9 cellular contexts compared by ENCODE assay signal in genomic region chr12:48980953-48981756, GRCh38. TPM values are rescaled to one million over a fixed set of nuclear protein-coding genes. Genes with fewer than 3 reads are reported as not detected.
DNase-seq lines count a peak whose midpoint lies in the region; ATAC-seq, FAIRE-seq and TF ChIP-seq lines count a peak whose summit lies in the region.
"Had no signal": no experiment of that assay in that cellular context is flagged by ENCODE, and none has a peak within 500 bp of the region (broad histone marks: within the 10 kb centered on the region; RNA-seq: fewer than 3 reads in every experiment).

No MANE protein-coding gene starts in this region.

- peaks cover 82% of the 10 kb centered on the region for H3K27me3 Mint-ChIP-seq in astrocyte (ENCODE audit: low read depth, unreplicated experiment)

- in situ Hi-C loops in HepG2 (cut with HindIII; ENCODE audit: extremely low pct_ligation_motif_present, low pct_unique_long_range_greater_than_20kb), result no loop called here

- peak overlapping the region; percentile 36 for H3K27ac Mint-ChIP-seq in astrocyte (ENCODE audit: unreplicated experiment)

- H3K9ac ChIP-seq in astrocyte (ENCODE audit: low read length) (no peak overlapping the region), HepG2 (ENCODE audit: insufficient read depth, low read depth, low read length) (no peak overlapping the region)

- TF ChIP-seq POLR2A in HepG2 (IDR thresholded peaks at IDR 0.05; ENCODE audit: insufficient read depth in 1 of 2, low read depth in 2 of 2, low read length in 2 of 2), result no peak
- TF ChIP-seq POLR2A in testis (IDR thresholded peaks at IDR 0.05), result no peak

- H3K27ac ChIP-seq in astrocyte (ENCODE audit: low read depth, low read length) (no peak overlapping the region), HepG2 (ENCODE audit: extremely low read length, insufficient read depth, low read length) (no peak overlapping the region), testis (no peak overlapping the region)

- POLR2A ChIA-PET in HepG2 (lab: Yijun Ruan, JAX), result interaction anchor here (1.3 kb wide), 1 partner anchor 17 kb away, joined by 3 read pairs; no protein-coding TSS in a partner anchor

- H3K4me1 ChIP-seq in astrocyte (ENCODE audit: insufficient read depth, low read length), result peaks cover 35% of the 10 kb centered on the region
- peaks cover 44% of the 10 kb centered on the region for H3K4me1 ChIP-seq in HepG2 (ENCODE audit: insufficient read depth, low read length)
- peaks cover 27% of the 10 kb centered on the region for H3K4me1 ChIP-seq in testis

- TF ChIP-seq CTCF in astrocyte (IDR thresholded peaks at IDR 0.05; ENCODE audit: insufficient read depth, low read depth, low read length) (no peak), HepG2 (CRISPR knock-in tag; IDR thresholded peaks at IDR 0.05) (peak; percentile 2; the same call in 1 of the 2 replicates), testis (IDR thresholded peaks at IDR 0.05) (no peak)

- H3K4me3 ChIP-seq in astrocyte (ENCODE audit: insufficient read depth, low read depth, low read length) (no peak overlapping the region), HepG2 (replicated peaks in 1 of 3; ENCODE audit: insufficient read depth in 1 of 3, low read depth in 2 of 3, low read length in 3 of 3) (peak overlapping the region; percentile 34 to 69 (median 51); a peak in 4 of 6 replicates), testis (peak overlapping the region; percentile 15 to 30)

- H3K4me2 ChIP-seq in astrocyte (ENCODE audit: low read length), result peak overlapping the region; percentile 50
- H3K4me2 ChIP-seq in HepG2 (ENCODE audit: low read depth, low read length), result peak overlapping the region; percentile 70

- H3K9me3 ChIP-seq in astrocyte (ENCODE audit: insufficient read depth, low read depth, low read length) (peaks cover 7% of the 10 kb centered on the region), HepG2 (ENCODE audit: low read length) (no peaks in the 10 kb centered on the region), testis (no peaks in the 10 kb centered on the region)

- H3K27me3 ChIP-seq in astrocyte (ENCODE audit: insufficient read depth, low read length) (peaks cover 92% of the 10 kb centered on the region), HepG2 (ENCODE audit: control insufficient read depth in 1 of 2, insufficient read depth in 2 of 2, low read length in 2 of 2) (peaks cover 32 to 81% of the 10 kb centered on the region in 2 experiments), testis (no peaks in the 10 kb centered on the region)

- no peaks in the 10 kb centered on the region for H3K36me3 Mint-ChIP-seq in astrocyte (ENCODE audit: low read depth, unreplicated experiment)

- peaks cover 14% of the 10 kb centered on the region for H3K9me3 Mint-ChIP-seq in astrocyte (ENCODE audit: unreplicated experiment)

- H3K36me3 ChIP-seq in astrocyte (ENCODE audit: insufficient read depth, low read length) (no peaks in the 10 kb centered on the region), HepG2 (replicated peaks in 1 of 2; ENCODE audit: control insufficient read depth in 1 of 2, insufficient read depth in 2 of 2, low read length in 2 of 2) (no peaks in the 10 kb centered on the region), testis (ENCODE audit: low read depth, missing control alignments) (no peaks in the 10 kb centered on the region)

- TF ChIP-seq RAD21 in HepG2 (CRISPR knock-in tag; IDR thresholded peaks at IDR 0.05), result no peak

- ATAC-seq in HepG2 (peak; percentile 62), HG03139 (IDR thresholded peaks at IDR 0.05; ENCODE audit: unreplicated experiment) (no peak)

- peaks cover 2% of the 10 kb centered on the region for H3K4me1 Mint-ChIP-seq in astrocyte (ENCODE audit: low read depth, unreplicated experiment)

- intact Hi-C loops in HepG2 (cut with micrococcal nuclease; ENCODE audit: unreplicated experiment) (no loop called here), testis (cut with DNase I; ENCODE audit: low total_unique reads) (no loop called here)

- H3K79me2 ChIP-seq in astrocyte (ENCODE audit: insufficient read depth, low read length) (no peaks in the 10 kb centered on the region), HepG2 (ENCODE audit: insufficient read depth, low read length) (no peaks in the 10 kb centered on the region)

- CTCF ChIA-PET in HepG2 (lab: Yijun Ruan, JAX; ENCODE audit: low intra/inter-chr PET ratio, low total read pairs), result interaction anchor here (1.2 kb wide), 2 partner anchors 14 to 15 kb away, joined by 3 to 4 read pairs; no protein-coding TSS in a partner anchor

- H4K20me1 ChIP-seq in astrocyte (ENCODE audit: insufficient read depth, low read length) (peaks cover 39% of the 10 kb centered on the region), HepG2 (ENCODE audit: insufficient read depth, low read length) (no peaks in the 10 kb centered on the region)

- DNase-seq in CD1c-positive myeloid dendritic cell (ENCODE audit: extremely low spot score) (peak; percentile 80), NCI-H69 (lab: John Stamatoyannopoulos, UW) (peak; percentile 64), astrocyte (ENCODE audit: low read depth) (no peak), HepG2 (ENCODE audit: low spot score) (no peak), testis (no peak), NCI-H446 (lab: John Stamatoyannopoulos, UW) (no peak), RCC 7860 (ENCODE audit: low spot score) (no peak)

- BruUV-seq in HepG2 (replicated peaks; lab: Mats Ljungman, UMichigan), result no TSS peak

- H3K4me3 Mint-ChIP-seq in astrocyte (ENCODE audit: unreplicated experiment), result no peak overlapping the region

- WGBS in HepG2 (ENCODE audit: low lambda C conversion rate), result 34% methylated on average over 22 of the region's 91 CpGs
- WGBS in testis, 2 donors, result 0 to 4% methylated on average over 44 to 91 of the region's 91 CpGs

- FAIRE-seq in astrocyte (lab: Jason Lieb, UNC), result no peak
- FAIRE-seq in HepG2 (lab: Jason Lieb, UNC), result no peak
- FAIRE-seq in RCC 7860 (lab: Jason Lieb, UNC), result no peak

- peak overlapping the region; percentile 68 for H2AFZ ChIP-seq in astrocyte (ENCODE audit: low read depth, low read length)
- no peak overlapping the region for H2AFZ ChIP-seq in HepG2 (ENCODE audit: low read length)

- no peak for TF ChIP-seq EP300 in HepG2 (IDR thresholded peaks at IDR 0.05; ENCODE audit: low read depth in 2 of 2, low read length in 2 of 2)
- TF ChIP-seq EP300 in HepG2 (CRISPR knock-in tag; IDR thresholded peaks at IDR 0.05; ENCODE audit: borderline replicate concordance), result no peak

RNA-seq across cellular contexts. Expression of gene WNT1, which starts 3.0 kb away (rescaled TPM):
- not detected in 2 replicates for total RNA-seq in astrocyte
- total RNA-seq in HepG2 (2016; rRNA removed; fragmentation: Illumina TruSeq; extraction: Trizol), result not detected in 2 replicates
- not detected in 2 replicates for total RNA-seq in HepG2 (2016; cell fraction: cytosol; rRNA removed; fragmentation: Illumina TruSeq; extraction: Trizol; ENCODE audit: low read depth)
- not detected in 2 replicates for total RNA-seq in HepG2 (2016; cell fraction: insoluble cytoplasmic fraction; rRNA removed; fragmentation: Illumina TruSeq; extraction: Trizol)
- total RNA-seq in HepG2 (2016; cell fraction: membrane; rRNA removed; fragmentation: Illumina TruSeq; extraction: Trizol), result not detected in 2 replicates
- total RNA-seq in HepG2 (2016; cell fraction: nucleus; rRNA removed; fragmentation: Illumina TruSeq; extraction: Trizol), result not detected in 2 replicates
- not detected in 2 replicates for polyA plus RNA-seq in HepG2 (2011; rRNA removed)
- polyA plus RNA-seq in HepG2 (2011; cell fraction: cytosol; rRNA removed), result not detected in 2 replicates
- polyA plus RNA-seq in HepG2 (2011; cell fraction: nucleus; rRNA removed), result not detected in 2 replicates
- not detected in 2 replicates for polyA plus RNA-seq in HepG2 (2012)
- polyA plus RNA-seq in HepG2 (2016; cell fraction: cytosol; fragmentation: Illumina TruSeq; extraction: Trizol; ENCODE audit: low read depth), result not detected in 2 replicates
- not detected in 2 replicates for polyA plus RNA-seq in HepG2 (2016; cell fraction: insoluble cytoplasmic fraction; fragmentation: Illumina TruSeq; extraction: Trizol; ENCODE audit: low read depth)
- polyA plus RNA-seq in HepG2 (2016; cell fraction: membrane; fragmentation: Illumina TruSeq; extraction: Trizol; ENCODE audit: low read depth), result not detected in 2 replicates
- not detected in 2 replicates for polyA plus RNA-seq in HepG2 (2016; cell fraction: nucleus; fragmentation: Illumina TruSeq; extraction: Trizol; ENCODE audit: insufficient read depth, low read depth)
- not detected in 2 replicates for polyA minus RNA-seq in HepG2 (2011; rRNA and poly(A)+ RNA removed; ENCODE audit: low replicate concordance)
- not detected in 2 replicates for polyA minus RNA-seq in HepG2 (2011; cell fraction: cytosol; rRNA and poly(A)+ RNA removed)
- not detected in 2 replicates for polyA minus RNA-seq in HepG2 (2011; cell fraction: nucleus; rRNA and poly(A)+ RNA removed)
- total RNA-seq in testis, result 1 to 10 TPM; 1.2 to 1.4 TPM
- 0.62 TPM for polyA plus RNA-seq in testis (ENCODE audit: insufficient read depth, low read depth, low replicate concordance)
- total RNA-seq: dermis microvascular lymphatic vessel endothelial cell had no signal

RNA-seq across cellular contexts. Expression of gene WNT10B, which starts 9.6 kb away (rescaled TPM):
- total RNA-seq in astrocyte (0.79 and 1.1 TPM in 2 replicates), HepG2 (2016; rRNA removed; fragmentation: Illumina TruSeq; extraction: Trizol) (0.09 TPM in 1 of 2 replicates, not detected in the other), testis (1 to 10 TPM; 1.1 to 3.1 TPM)
- not detected in 2 replicates for total RNA-seq in HepG2 (2016; cell fraction: cytosol; rRNA removed; fragmentation: Illumina TruSeq; extraction: Trizol; ENCODE audit: low read depth)
- not detected in 2 replicates for total RNA-seq in HepG2 (2016; cell fraction: insoluble cytoplasmic fraction; rRNA removed; fragmentation: Illumina TruSeq; extraction: Trizol)
- 0.14 TPM in 1 of 2 replicates, not detected in the other for total RNA-seq in HepG2 (2016; cell fraction: membrane; rRNA removed; fragmentation: Illumina TruSeq; extraction: Trizol)
- not detected in 2 replicates for total RNA-seq in HepG2 (2016; cell fraction: nucleus; rRNA removed; fragmentation: Illumina TruSeq; extraction: Trizol)
- polyA plus RNA-seq in HepG2 (2011; rRNA removed) (0.05 and 0.12 TPM in 2 replicates), testis (ENCODE audit: insufficient read depth, low read depth, low replicate concordance) (1.8 TPM)
- polyA plus RNA-seq in HepG2 (2011; cell fraction: cytosol; rRNA removed), result 0.04 and 0.08 TPM in 2 replicates
- 0.48 and 0.64 TPM in 2 replicates for polyA plus RNA-seq in HepG2 (2011; cell fraction: nucleus; rRNA removed)
- not detected in 2 replicates for polyA plus RNA-seq in HepG2 (2012)
- not detected in 2 replicates for polyA plus RNA-seq in HepG2 (2016; cell fraction: cytosol; fragmentation: Illumina TruSeq; extraction: Trizol; ENCODE audit: low read depth)
- not detected in 2 replicates for polyA plus RNA-seq in HepG2 (2016; cell fraction: insoluble cytoplasmic fraction; fragmentation: Illumina TruSeq; extraction: Trizol; ENCODE audit: low read depth)
- not detected in 2 replicates for polyA plus RNA-seq in HepG2 (2016; cell fraction: membrane; fragmentation: Illumina TruSeq; extraction: Trizol; ENCODE audit: low read depth)
- polyA plus RNA-seq in HepG2 (2016; cell fraction: nucleus; fragmentation: Illumina TruSeq; extraction: Trizol; ENCODE audit: insufficient read depth, low read depth), result 0.21 and 0.33 TPM in 2 replicates
- polyA minus RNA-seq in HepG2 (2011; rRNA and poly(A)+ RNA removed; ENCODE audit: low replicate concordance), result 0.18 and 1.6 TPM in 2 replicates
- polyA minus RNA-seq in HepG2 (2011; cell fraction: cytosol; rRNA and poly(A)+ RNA removed), result 1.8 TPM in 1 of 2 replicates, not detected in the other
- not detected in 2 replicates for polyA minus RNA-seq in HepG2 (2011; cell fraction: nucleus; rRNA and poly(A)+ RNA removed)

RNA-seq across cellular contexts. Expression of gene DDN, which starts 18.0 kb away (rescaled TPM):
- total RNA-seq in astrocyte (0.50 and 0.55 TPM in 2 replicates), HepG2 (2016; rRNA removed; fragmentation: Illumina TruSeq; extraction: Trizol) (0.51 and 0.53 TPM in 2 replicates), testis (under 1 TPM; 0.31 to 0.55 TPM)
- 0.20 TPM in 1 of 2 replicates, not detected in the other for total RNA-seq in HepG2 (2016; cell fraction: cytosol; rRNA removed; fragmentation: Illumina TruSeq; extraction: Trizol; ENCODE audit: low read depth)
- 0.43 and 0.54 TPM in 2 replicates for total RNA-seq in HepG2 (2016; cell fraction: insoluble cytoplasmic fraction; rRNA removed; fragmentation: Illumina TruSeq; extraction: Trizol)
- total RNA-seq in HepG2 (2016; cell fraction: membrane; rRNA removed; fragmentation: Illumina TruSeq; extraction: Trizol), result 0.46 and 0.52 TPM in 2 replicates
- total RNA-seq in HepG2 (2016; cell fraction: nucleus; rRNA removed; fragmentation: Illumina TruSeq; extraction: Trizol), result 0.34 and 0.62 TPM in 2 replicates
- polyA plus RNA-seq in HepG2 (2011; rRNA removed) (0.24 and 0.33 TPM in 2 replicates), testis (ENCODE audit: insufficient read depth, low read depth, low replicate concordance) (0.96 TPM)
- polyA plus RNA-seq in HepG2 (2011; cell fraction: cytosol; rRNA removed), result 0.21 and 0.34 TPM in 2 replicates
- 0.47 and 0.83 TPM in 2 replicates for polyA plus RNA-seq in HepG2 (2011; cell fraction: nucleus; rRNA removed)
- polyA plus RNA-seq in HepG2 (2012), result 0.48 and 0.69 TPM in 2 replicates
- polyA plus RNA-seq in HepG2 (2016; cell fraction: cytosol; fragmentation: Illumina TruSeq; extraction: Trizol; ENCODE audit: low read depth), result 0.20 and 0.28 TPM in 2 replicates
- 0.58 and 0.73 TPM in 2 replicates for polyA plus RNA-seq in HepG2 (2016; cell fraction: insoluble cytoplasmic fraction; fragmentation: Illumina TruSeq; extraction: Trizol; ENCODE audit: low read depth)
- 0.48 and 0.58 TPM in 2 replicates for polyA plus RNA-seq in HepG2 (2016; cell fraction: membrane; fragmentation: Illumina TruSeq; extraction: Trizol; ENCODE audit: low read depth)
- polyA plus RNA-seq in HepG2 (2016; cell fraction: nucleus; fragmentation: Illumina TruSeq; extraction: Trizol; ENCODE audit: insufficient read depth, low read depth), result 1.2 and 1.3 TPM in 2 replicates
- polyA minus RNA-seq in HepG2 (2011; rRNA and poly(A)+ RNA removed; ENCODE audit: low replicate concordance), result 0.46 and 5.3 TPM in 2 replicates
- 0.44 and 0.49 TPM in 2 replicates for polyA minus RNA-seq in HepG2 (2011; cell fraction: cytosol; rRNA and poly(A)+ RNA removed)
- 0.25 and 0.39 TPM in 2 replicates for polyA minus RNA-seq in HepG2 (2011; cell fraction: nucleus; rRNA and poly(A)+ RNA removed)

RNA-seq across cellular contexts. Expression of gene ARF3, which starts 23.9 kb away (rescaled TPM):
- total RNA-seq in astrocyte (209 and 229 TPM in 2 replicates), HepG2 (2016; rRNA removed; fragmentation: Illumina TruSeq; extraction: Trizol) (48.4 and 53.8 TPM in 2 replicates), testis (10 to 100 TPM; 78.3 to 92.9 TPM)
- 12.0 and 15.8 TPM in 2 replicates for total RNA-seq in HepG2 (2016; cell fraction: cytosol; rRNA removed; fragmentation: Illumina TruSeq; extraction: Trizol; ENCODE audit: low read depth)
- 43.0 and 57.4 TPM in 2 replicates for total RNA-seq in HepG2 (2016; cell fraction: insoluble cytoplasmic fraction; rRNA removed; fragmentation: Illumina TruSeq; extraction: Trizol)
- total RNA-seq in HepG2 (2016; cell fraction: membrane; rRNA removed; fragmentation: Illumina TruSeq; extraction: Trizol), result 15.7 and 16.6 TPM in 2 replicates
- 20.9 and 24.1 TPM in 2 replicates for total RNA-seq in HepG2 (2016; cell fraction: nucleus; rRNA removed; fragmentation: Illumina TruSeq; extraction: Trizol)
- polyA plus RNA-seq in HepG2 (2011; rRNA removed) (57.9 and 60.0 TPM in 2 replicates), testis (ENCODE audit: insufficient read depth, low read depth, low replicate concordance) (134 TPM)
- polyA plus RNA-seq in HepG2 (2011; cell fraction: cytosol; rRNA removed), result 60.3 and 60.4 TPM in 2 replicates
- 32.8 and 38.8 TPM in 2 replicates for polyA plus RNA-seq in HepG2 (2011; cell fraction: nucleus; rRNA removed)
- 39.0 and 41.4 TPM in 2 replicates for polyA plus RNA-seq in HepG2 (2012)
- polyA plus RNA-seq in HepG2 (2016; cell fraction: cytosol; fragmentation: Illumina TruSeq; extraction: Trizol; ENCODE audit: low read depth), result 11.9 and 13.5 TPM in 2 replicates
- 76.4 and 85.2 TPM in 2 replicates for polyA plus RNA-seq in HepG2 (2016; cell fraction: insoluble cytoplasmic fraction; fragmentation: Illumina TruSeq; extraction: Trizol; ENCODE audit: low read depth)
- 13.7 and 16.3 TPM in 2 replicates for polyA plus RNA-seq in HepG2 (2016; cell fraction: membrane; fragmentation: Illumina TruSeq; extraction: Trizol; ENCODE audit: low read depth)
- 47.8 and 51.2 TPM in 2 replicates for polyA plus RNA-seq in HepG2 (2016; cell fraction: nucleus; fragmentation: Illumina TruSeq; extraction: Trizol; ENCODE audit: insufficient read depth, low read depth)
- polyA minus RNA-seq in HepG2 (2011; rRNA and poly(A)+ RNA removed; ENCODE audit: low replicate concordance), result 62.5 and 183 TPM in 2 replicates
- polyA minus RNA-seq in HepG2 (2011; cell fraction: cytosol; rRNA and poly(A)+ RNA removed), result 19.9 and 22.8 TPM in 2 replicates
- polyA minus RNA-seq in HepG2 (2011; cell fraction: nucleus; rRNA and poly(A)+ RNA removed), result 27.7 and 29.2 TPM in 2 replicates

RNA-seq across cellular contexts. Expression of gene PRKAG1, which starts 37.4 kb away (rescaled TPM):
- 47.1 and 49.6 TPM in 2 replicates for total RNA-seq in astrocyte
- total RNA-seq in HepG2 (2016; rRNA removed; fragmentation: Illumina TruSeq; extraction: Trizol), result 32.8 and 37.6 TPM in 2 replicates
- 9.1 and 11.2 TPM in 2 replicates for total RNA-seq in HepG2 (2016; cell fraction: cytosol; rRNA removed; fragmentation: Illumina TruSeq; extraction: Trizol; ENCODE audit: low read depth)
- total RNA-seq in HepG2 (2016; cell fraction: insoluble cytoplasmic fraction; rRNA removed; fragmentation: Illumina TruSeq; extraction: Trizol), result 30.6 and 39.9 TPM in 2 replicates
- total RNA-seq in HepG2 (2016; cell fraction: membrane; rRNA removed; fragmentation: Illumina TruSeq; extraction: Trizol), result 19.3 and 21.1 TPM in 2 replicates
- total RNA-seq in HepG2 (2016; cell fraction: nucleus; rRNA removed; fragmentation: Illumina TruSeq; extraction: Trizol), result 16.7 and 19.6 TPM in 2 replicates
- polyA plus RNA-seq in HepG2 (2011; rRNA removed), result 21.2 and 26.1 TPM in 2 replicates
- polyA plus RNA-seq in HepG2 (2011; cell fraction: cytosol; rRNA removed), result 18.5 and 26.3 TPM in 2 replicates
- 8.8 and 11.6 TPM in 2 replicates for polyA plus RNA-seq in HepG2 (2011; cell fraction: nucleus; rRNA removed)
- 20.2 and 21.7 TPM in 2 replicates for polyA plus RNA-seq in HepG2 (2012)
- 7.6 and 8.8 TPM in 2 replicates for polyA plus RNA-seq in HepG2 (2016; cell fraction: cytosol; fragmentation: Illumina TruSeq; extraction: Trizol; ENCODE audit: low read depth)
- polyA plus RNA-seq in HepG2 (2016; cell fraction: insoluble cytoplasmic fraction; fragmentation: Illumina TruSeq; extraction: Trizol; ENCODE audit: low read depth), result 38.7 and 40.2 TPM in 2 replicates
- 14.5 and 16.2 TPM in 2 replicates for polyA plus RNA-seq in HepG2 (2016; cell fraction: membrane; fragmentation: Illumina TruSeq; extraction: Trizol; ENCODE audit: low read depth)
- polyA plus RNA-seq in HepG2 (2016; cell fraction: nucleus; fragmentation: Illumina TruSeq; extraction: Trizol; ENCODE audit: insufficient read depth, low read depth), result 24.6 and 24.9 TPM in 2 replicates
- 11.5 and 73.4 TPM in 2 replicates for polyA minus RNA-seq in HepG2 (2011; rRNA and poly(A)+ RNA removed; ENCODE audit: low replicate concordance)
- polyA minus RNA-seq in HepG2 (2011; cell fraction: cytosol; rRNA and poly(A)+ RNA removed), result 7.8 and 9.5 TPM in 2 replicates
- 11.6 TPM in 2 replicates for polyA minus RNA-seq in HepG2 (2011; cell fraction: nucleus; rRNA and poly(A)+ RNA removed)
- total RNA-seq in testis, result 10 to 100 TPM; 52.7 to 59.6 TPM
- polyA plus RNA-seq in testis (ENCODE audit: insufficient read depth, low read depth, low replicate concordance), result 80.7 TPM

Comparison
In these comparisons a context has a peak if more than half of its experiments do, and no peak if none do; other contexts are left out.
1. DNase-seq: peak in CD1c-positive myeloid dendritic cell (single experiment) and NCI-H69 (single experiment); none in astrocyte (single experiment), HepG2 (single experiment), testis (single experiment), NCI-H446 (0 of 2) and RCC 7860 (single experiment).